ENCODE assay signal across 8 cellular contexts in the genomic region with DNA sequence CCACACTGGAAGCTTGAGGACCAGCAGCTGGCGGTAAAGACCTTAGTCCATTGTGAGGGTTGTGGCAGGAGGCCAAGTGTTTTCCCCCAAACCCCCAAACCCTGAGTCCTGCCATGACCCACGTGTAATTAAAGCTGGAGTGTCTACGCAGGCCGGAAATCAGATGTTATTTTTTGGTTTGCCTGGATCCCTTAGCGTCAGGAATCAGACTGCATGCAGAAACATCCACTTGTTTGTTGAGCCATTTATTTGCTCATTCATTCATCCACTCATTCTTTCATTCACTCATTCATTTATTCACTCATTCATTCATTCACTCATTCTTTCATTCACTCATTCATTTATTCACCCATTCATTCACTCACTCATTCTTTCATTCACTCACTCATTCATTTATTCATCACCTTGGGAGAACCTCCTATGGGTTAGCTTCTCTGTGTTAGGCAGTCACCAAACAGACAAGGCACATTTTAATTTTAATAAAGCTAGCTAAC.
DNase-seq lines count a peak whose midpoint lies in the region; ATAC-seq and TF ChIP-seq lines count a peak whose summit lies in the region.

No MANE protein-coding gene starts in this region.

- CTCF ChIA-PET in activated CD8-positive, alpha-beta T cell treated with anti-CD3 and anti-CD28 coated beads for 36 hours (lab: Charles Lee) = interaction anchor here (1.3 to 1.4 kb wide), 2 partner anchors 9 to 18 kb away, joined by 3 to 4 read pairs; no protein-coding TSS in a partner anchor

- peaks cover 39% of the 10 kb centered on the region for H3K4me1 Mint-ChIP-seq in activated CD8-positive, alpha-beta T cell treated with anti-CD3 and anti-CD28 coated beads for 36 hours (ENCODE audit: low read depth)
- H3K4me1 Mint-ChIP-seq in natural killer cell treated with Interleukin-12 subunit alpha and Interleukin-12 subunit beta and Interleukin-15 and Interleukin-18, amount 100 ng/mL, for 72 hours (ENCODE audit: low read depth in 2 of 2) = peaks cover 23 to 39% of the 10 kb centered on the region in 2 donors

- peaks cover 27% of the 10 kb centered on the region for H3K27me3 Mint-ChIP-seq in activated CD8-positive, alpha-beta T cell treated with anti-CD3 and anti-CD28 coated beads for 36 hours
- H3K27me3 Mint-ChIP-seq in natural killer cell treated with Interleukin-12 subunit alpha and Interleukin-12 subunit beta and Interleukin-15 and Interleukin-18, amount 100 ng/mL, for 72 hours = peaks cover 9 to 11% of the 10 kb centered on the region in 2 donors

- no peaks in the 10 kb centered on the region for H3K9me3 Mint-ChIP-seq in activated CD8-positive, alpha-beta T cell treated with anti-CD3 and anti-CD28 coated beads for 36 hours
- H3K9me3 Mint-ChIP-seq in natural killer cell treated with Interleukin-12 subunit alpha and Interleukin-12 subunit beta and Interleukin-15 and Interleukin-18, amount 100 ng/mL, for 72 hours = peaks cover 2% of the 10 kb centered on the region

- H3K36me3 ChIP-seq in DND-41 (ENCODE audit: insufficient read depth, low read length) = no peaks in the 10 kb centered on the region
- no peaks in the 10 kb centered on the region for H3K36me3 ChIP-seq in osteoblast (ENCODE audit: insufficient read depth, low read length)

- no peaks in the 10 kb centered on the region for H3K9me3 ChIP-seq in DND-41 (ENCODE audit: insufficient read depth, low read length, severe bottlenecking)
- no peaks in the 10 kb centered on the region for H3K9me3 ChIP-seq in osteoblast (ENCODE audit: low read depth, low read length)

- H3K4me1 ChIP-seq in DND-41 (ENCODE audit: insufficient read depth, low read length) = peaks cover 62% of the 10 kb centered on the region
- H3K4me1 ChIP-seq in osteoblast (ENCODE audit: insufficient read depth, low read length) = no peaks in the 10 kb centered on the region

- H4K20me1 ChIP-seq in DND-41 (ENCODE audit: insufficient read depth, low read length) (no peaks in the 10 kb centered on the region), osteoblast (ENCODE audit: insufficient read depth, low read length) (no peaks in the 10 kb centered on the region)

- H3K4me3 Mint-ChIP-seq in activated CD8-positive, alpha-beta T cell treated with anti-CD3 and anti-CD28 coated beads for 36 hours = peak overlapping the region; percentile 5
- peak overlapping the region; percentile 55 for H3K4me3 Mint-ChIP-seq in natural killer cell treated with Interleukin-12 subunit alpha and Interleukin-12 subunit beta and Interleukin-15 and Interleukin-18, amount 100 ng/mL, for 72 hours

- H3K4me3 ChIP-seq in DND-41 (ENCODE audit: low read depth in 1 of 2, low read length in 2 of 2) (peak overlapping the region in 1 of 2 experiments; percentile 43; a peak in 2 of 4 replicates), osteoblast (ENCODE audit: insufficient read depth, low read length) (no peak overlapping the region)

- TF ChIP-seq CTCF in DND-41 (IDR thresholded peaks at IDR 0.05; ENCODE audit: borderline replicate concordance, extremely low read depth, low read length, poor library complexity, severe bottlenecking) (no peak), osteoblast (IDR thresholded peaks at IDR 0.05; ENCODE audit: extremely low read depth, low read depth, low read length) (no peak)
- no peak for TF ChIP-seq CTCF in activated CD8-positive, alpha-beta T cell treated with anti-CD3 and anti-CD28 coated beads for 36 hours (IDR thresholded peaks at IDR 0.05)

- peak overlapping the region; percentile 51 for H3K9ac ChIP-seq in DND-41 (ENCODE audit: low read depth, low read length)

- peak; percentile 63 for ATAC-seq in DND-41 (ENCODE audit: insufficient read depth, low read depth)
- peak; percentile 30 for ATAC-seq in GM21515 (IDR thresholded peaks at IDR 0.05; ENCODE audit: unreplicated experiment)
- ATAC-seq in activated CD8-positive, alpha-beta T cell treated with anti-CD3 and anti-CD28 coated beads for 36 hours = no peak
- ATAC-seq in natural killer cell treated with Interleukin-12 subunit alpha and Interleukin-12 subunit beta and Interleukin-15 and Interleukin-18, amount 100 ng/mL, for 72 hours = no peak
- ATAC-seq in HG03280 (IDR thresholded peaks at IDR 0.05; ENCODE audit: unreplicated experiment) = no peak
- ATAC-seq in GM19324 (IDR thresholded peaks at IDR 0.05; ENCODE audit: low FRiP score, unreplicated experiment) = no peak

- H3K79me2 ChIP-seq in DND-41 (ENCODE audit: insufficient read depth, low read length) (no peaks in the 10 kb centered on the region), osteoblast (ENCODE audit: insufficient read depth, low read length) (no peaks in the 10 kb centered on the region)

- no peaks in the 10 kb centered on the region for H3K36me3 Mint-ChIP-seq in activated CD8-positive, alpha-beta T cell treated with anti-CD3 and anti-CD28 coated beads for 36 hours (ENCODE audit: low read depth)
- H3K36me3 Mint-ChIP-seq in natural killer cell treated with Interleukin-12 subunit alpha and Interleukin-12 subunit beta and Interleukin-15 and Interleukin-18, amount 100 ng/mL, for 72 hours = peaks cover 15% of the 10 kb centered on the region

- H3K4me2 ChIP-seq in DND-41 (ENCODE audit: insufficient read depth, low read length) (peak overlapping the region; percentile 60), osteoblast (ENCODE audit: insufficient read depth, low read length) (no peak overlapping the region)

- DNase-seq in DND-41 = no peak
- no peak for DNase-seq in activated CD8-positive, alpha-beta T cell treated with anti-CD3 and anti-CD28 coated beads for 36 hours
- DNase-seq in natural killer cell treated with Interleukin-12 subunit alpha and Interleukin-12 subunit beta and Interleukin-15 and Interleukin-18, amount 100 ng/mL, for 72 hours (ENCODE audit: low spot score) = no peak
- no peak for DNase-seq in osteoblast (ENCODE audit: insufficient read length, low spot score, missing footprints)
- DNase-seq in AG08396 (ENCODE audit: low spot score) = no peak

- H3K27ac ChIP-seq in DND-41 (ENCODE audit: low read length) (peak overlapping the region; percentile 97), osteoblast (ENCODE audit: low read depth, low read length) (no peak overlapping the region)

- H3K27me3 ChIP-seq in DND-41 (ENCODE audit: insufficient read depth, low read length, poor library complexity) = no peaks in the 10 kb centered on the region
- no peaks in the 10 kb centered on the region for H3K27me3 ChIP-seq in osteoblast (ENCODE audit: insufficient read depth, low read length)

- peak overlapping the region; percentile 62 for H2AFZ ChIP-seq in DND-41 (ENCODE audit: low read depth, low read length)
- H2AFZ ChIP-seq in osteoblast (ENCODE audit: low read length) = no peak overlapping the region

- intact Hi-C loops in activated CD8-positive, alpha-beta T cell treated with anti-CD3 and anti-CD28 coated beads for 36 hours (cut with micrococcal nuclease) = no loop called here

- no peak overlapping the region for H3K27ac Mint-ChIP-seq in activated CD8-positive, alpha-beta T cell treated with anti-CD3 and anti-CD28 coated beads for 36 hours
- H3K27ac Mint-ChIP-seq in natural killer cell treated with Interleukin-12 subunit alpha and Interleukin-12 subunit beta and Interleukin-15 and Interleukin-18, amount 100 ng/mL, for 72 hours = peak overlapping the region in 1 of 2 donors; percentile 21

- POLR2A ChIA-PET in activated CD8-positive, alpha-beta T cell treated with anti-CD3 and anti-CD28 coated beads for 36 hours (lab: Charles Lee) = interaction anchor here (1.2 kb wide), 1 partner anchor 16 kb away, joined by 3 read pairs; no protein-coding TSS in a partner anchor

Comparison
In these comparisons a context has a peak if more than half of its experiments do, and no peak if none do; other contexts are left out.
1. ATAC-seq: peak in DND-41 (single experiment) and GM21515 (single experiment); none in activated CD8-positive, alpha-beta T cell treated with anti-CD3 and anti-CD28 coated beads for 36 hours (single experiment), natural killer cell treated with Interleukin-12 subunit alpha and Interleukin-12 subunit beta and Interleukin-15 and Interleukin-18, amount 100 ng/mL, for 72 hours (0 of 2), HG03280 (single experiment) and GM19324 (single experiment).